In genomic region chr22:35961480-35961902, GRCh38 we compare ENCODE assay signal across 9 cellular contexts.
DNase-seq lines count a peak whose midpoint lies in the region; ATAC-seq and TF ChIP-seq lines count a peak whose summit lies in the region.
"Had no signal": no experiment of that assay in that cellular context is flagged by ENCODE, and none has a peak within 500 bp of the region (broad histone marks: within the 10 kb centered on the region; RNA-seq: fewer than 3 reads in every experiment).

No MANE protein-coding gene starts in this region.

- H3K36me3 ChIP-seq in HUES48 (ENCODE audit: control insufficient read depth, insufficient read depth, low read length) = no peaks in the 10 kb centered on the region
- no peaks in the 10 kb centered on the region for H3K36me3 ChIP-seq in body of pancreas (replicated peaks in 1 of 2; ENCODE audit: insufficient read depth in 1 of 2, low read depth in 2 of 2)
- H3K36me3 ChIP-seq in iPS-18a (ENCODE audit: control insufficient read depth, low read depth, low read length) = no peaks in the 10 kb centered on the region

- peaks cover 13% of the 10 kb centered on the region for H3K27me3 Mint-ChIP-seq in activated T-cell treated with anti-CD3 and anti-CD28 coated beads, Interleukin-2, amount 50 U/mL, for 24 hours

- H3K27me3 ChIP-seq in HUES48 (ENCODE audit: control insufficient read depth, insufficient read depth, low read length) (no peaks in the 10 kb centered on the region), body of pancreas (no peaks in the 10 kb centered on the region), iPS-18a (ENCODE audit: control insufficient read depth, insufficient read depth, low read length) (no peaks in the 10 kb centered on the region)

- no peaks in the 10 kb centered on the region for H3K4me1 Mint-ChIP-seq in activated T-cell treated with anti-CD3 and anti-CD28 coated beads, Interleukin-2, amount 50 U/mL, for 24 hours (ENCODE audit: low read depth)

- no peak for TF ChIP-seq POLR2A in body of pancreas (IDR thresholded peaks at IDR 0.05)

- peak overlapping the region; percentile 39 for H3K4me3 ChIP-seq in HUES48 (ENCODE audit: low read depth, low read length)
- no peak overlapping the region for H3K4me3 ChIP-seq in body of pancreas
- H3K4me3 ChIP-seq in iPS-18a (ENCODE audit: low read length) = peak overlapping the region; percentile 41
- H3K4me3 ChIP-seq: skin epidermis had no signal

- peak in 2 of 4 donors; percentile 16 to 28 for DNase-seq in body of pancreas
- peak; percentile 58 for DNase-seq in smooth muscle cell of the brain vasculature (ENCODE audit: low read depth, low spot score)
- no peak for DNase-seq in NCI-H1436 treated with DMSO at 0.1 percent for 48 hours (lab: John Stamatoyannopoulos, UW)
- no peak for DNase-seq in activated T-cell treated with anti-CD3 and anti-CD28 coated beads, Interleukin-2, amount 50 U/mL, for 24 hours
- no peak for DNase-seq in NCI-H1930 (lab: John Stamatoyannopoulos, UW)

- H3K9ac ChIP-seq in HUES48 (ENCODE audit: low read depth, low read length) = peak overlapping the region; percentile 50
- H3K9ac ChIP-seq in iPS-18a (ENCODE audit: low read length) = peak overlapping the region; percentile 23

- WGBS in body of pancreas, 2 donors = 49 to 55% methylated on average over 3 of the region's 3 CpGs

- intact Hi-C loops in body of pancreas (cut with DNase I) = no loop called here

- peaks cover 51% of the 10 kb centered on the region for H3K4me1 ChIP-seq in HUES48 (ENCODE audit: control insufficient read depth, insufficient read depth, low read length)
- peaks cover 16% of the 10 kb centered on the region for H3K4me1 ChIP-seq in body of pancreas
- peaks cover 31% of the 10 kb centered on the region for H3K4me1 ChIP-seq in iPS-18a (ENCODE audit: control insufficient read depth, low read depth, low read length)

- H3K9me3 ChIP-seq in HUES48 (ENCODE audit: control insufficient read depth, insufficient read depth, low read length) (no peaks in the 10 kb centered on the region), body of pancreas (no peaks in the 10 kb centered on the region), iPS-18a (ENCODE audit: control insufficient read depth, low read depth, low read length) (no peaks in the 10 kb centered on the region)

- no peaks in the 10 kb centered on the region for H3K36me3 Mint-ChIP-seq in activated T-cell treated with anti-CD3 and anti-CD28 coated beads, Interleukin-2, amount 50 U/mL, for 24 hours (ENCODE audit: low read depth)

- H3K27ac Mint-ChIP-seq in activated T-cell treated with anti-CD3 and anti-CD28 coated beads, Interleukin-2, amount 50 U/mL, for 24 hours = no peak overlapping the region

- no peak overlapping the region for H3K4me3 Mint-ChIP-seq in activated T-cell treated with anti-CD3 and anti-CD28 coated beads, Interleukin-2, amount 50 U/mL, for 24 hours

- ATAC-seq in body of pancreas (peak; percentile 81), GM18498 (IDR thresholded peaks at IDR 0.05; ENCODE audit: unreplicated experiment) (no peak)

- H3K27ac ChIP-seq in HUES48 (ENCODE audit: low read depth, low read length) (peak overlapping the region; percentile 91), body of pancreas (peak overlapping the region in 1 of 4 donors; percentile 10), iPS-18a (ENCODE audit: low read length) (peak overlapping the region; percentile 84)

- TF ChIP-seq CTCF in body of pancreas (IDR thresholded peaks at IDR 0.05) = no peak

- no peaks in the 10 kb centered on the region for H3K9me3 Mint-ChIP-seq in activated T-cell treated with anti-CD3 and anti-CD28 coated beads, Interleukin-2, amount 50 U/mL, for 24 hours

Comparison
In these comparisons a context has a peak if more than half of its experiments do, and no peak if none do; other contexts are left out.
1. H3K4me3 ChIP-seq: peak in HUES48 (single experiment) and iPS-18a (single experiment); none in body of pancreas (0 of 2).